Comparison of ENCODE assay signal across 7 cellular contexts in the genomic region with DNA sequence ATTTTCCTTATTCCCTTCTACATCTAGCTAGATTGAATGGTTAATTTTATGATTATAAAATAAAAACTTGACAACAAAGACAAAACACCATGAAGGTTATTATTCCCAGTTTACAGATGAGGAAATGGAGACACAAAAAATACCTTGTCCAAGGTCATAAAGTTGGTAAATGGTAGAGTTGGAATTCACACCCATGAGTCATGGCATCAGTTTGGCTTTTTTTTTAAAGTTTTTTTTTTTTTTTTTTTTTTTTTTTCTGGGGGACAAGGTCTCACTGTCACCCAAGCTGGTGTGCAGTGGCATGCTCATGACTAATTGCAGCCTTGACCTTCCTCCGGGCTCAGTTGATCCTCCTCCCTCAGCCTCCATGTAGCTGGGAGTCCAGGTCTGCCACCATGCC.
"Had no signal": no experiment of that assay in that cellular context is flagged by ENCODE, and none has a peak within 500 bp of the region (broad histone marks: within the 10 kb centered on the region; RNA-seq: fewer than 3 reads in every experiment).

No MANE protein-coding gene starts in this region.

- H2AFZ ChIP-seq: GM23248 had no signal

- H3K4me1 ChIP-seq: HAP-1 had no signal

- H3K4me3 ChIP-seq: GM23248, HAP-1 had no signal

- FAIRE-seq: HTR-8/SVneo had no signal

- H3K27ac ChIP-seq: GM23248 had no signal

- H3K9ac ChIP-seq: GM23248 had no signal

- DNase-seq: GM23248, GOT3, H7, KG1 had no signal

- H3K9me3 ChIP-seq: HAP-1 had no signal

- ATAC-seq: HCT116 had no signal

- H3K36me3 ChIP-seq: HAP-1 had no signal
